ENCODE assay signal across 8 cellular contexts in the genomic region with DNA sequence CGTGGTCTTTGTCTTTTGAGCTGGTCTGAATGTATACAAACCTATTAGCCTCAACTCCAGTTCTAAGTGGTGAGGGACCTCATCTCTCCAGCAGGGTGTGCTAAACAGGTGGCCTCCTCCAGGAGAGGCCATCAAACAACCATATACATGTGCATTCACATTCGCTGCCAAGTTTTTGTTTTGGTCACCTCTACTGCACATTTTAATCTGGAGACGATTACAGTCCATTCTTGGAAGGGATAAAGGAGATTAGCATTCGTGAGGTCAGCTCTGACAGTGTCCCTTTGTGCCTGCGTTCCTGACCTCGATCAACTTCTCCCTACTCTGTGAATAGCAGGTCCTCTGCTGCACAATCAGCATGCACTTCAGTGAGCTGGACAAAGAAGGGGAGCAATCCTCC.
DNase-seq lines count a peak whose midpoint lies in the region; ATAC-seq and TF ChIP-seq lines count a peak whose summit lies in the region.

No MANE protein-coding gene starts in this region.

- peak; percentile 38 for TF ChIP-seq CTCF in AG04449 (IDR thresholded peaks at IDR 0.05; ENCODE audit: insufficient read depth, low read length, missing control alignments)
- peak; percentile 58 for TF ChIP-seq CTCF in cardiac fibroblast (IDR thresholded peaks at IDR 0.05; ENCODE audit: low read depth, low read length)
- TF ChIP-seq CTCF in mucosa of descending colon (IDR thresholded peaks at IDR 0.05), result peak; percentile 19

- H3K36me3 Mint-ChIP-seq in immature natural killer cell, result no peaks in the 10 kb centered on the region

- DNase-seq in AG04449 (ENCODE audit: low read depth, low spot score), result no peak
- peak; percentile 55 for DNase-seq in HT-29 (ENCODE audit: low spot score)
- peak; percentile 55 to 60 for DNase-seq in cardiac fibroblast (ENCODE audit: low read depth in 2 of 2)
- DNase-seq in mucosa of descending colon, result peak in 1 of 3 donors; percentile 58
- DNase-seq in NCI-H2196 treated with DMSO at 0.1 percent for 48 hours (lab: John Stamatoyannopoulos, UW; ENCODE audit: unreplicated experiment), result no peak
- no peak for DNase-seq in immature natural killer cell

- intact Hi-C loops in mucosa of descending colon (cut with DNase I, micrococcal nuclease), result loop anchor here in 1 of 2 donors (10.0 kb wide), 1 partner anchor 82 kb away; no protein-coding TSS in a partner anchor

- no peaks in the 10 kb centered on the region for H3K9me3 Mint-ChIP-seq in immature natural killer cell

- no peak overlapping the region for H3K4me3 Mint-ChIP-seq in immature natural killer cell

- peaks cover 0 to 3% (median 1%) of the 10 kb centered on the region in 3 donors for H3K27me3 Mint-ChIP-seq in immature natural killer cell (ENCODE audit: low read depth in 3 of 3)

- no peaks in the 10 kb centered on the region for H3K9me3 ChIP-seq in mucosa of descending colon

- POLR2A ChIA-PET in AG04449 (lab: Yijun Ruan, JAX), result no interaction called here

- no peak overlapping the region for H3K27ac Mint-ChIP-seq in immature natural killer cell

- H3K4me3 ChIP-seq in AG04449 (ENCODE audit: low read depth, low read length) (no peak overlapping the region), cardiac fibroblast (replicated peaks in 1 of 2; ENCODE audit: low read depth in 2 of 2, low read length in 2 of 2) (no peak overlapping the region), mucosa of descending colon (no peak overlapping the region)

- no peaks in the 10 kb centered on the region for H3K4me1 Mint-ChIP-seq in immature natural killer cell

- no peaks in the 10 kb centered on the region for H3K4me1 ChIP-seq in mucosa of descending colon (ENCODE audit: low read depth)

- CTCF ChIA-PET in AG04449 (lab: Yijun Ruan, JAX), result interaction anchor here (1.1 to 1.8 kb wide), 7 partner anchors 9 to 27 kb away, joined by 3 to 10 read pairs (median 3); no protein-coding TSS in a partner anchor

- ATAC-seq in GM18909 (IDR thresholded peaks at IDR 0.05; ENCODE audit: poor library complexity, unreplicated experiment), result peak; percentile 71
- peak; percentile 79 for ATAC-seq in mucosa of descending colon
- ATAC-seq in GM18517 (IDR thresholded peaks at IDR 0.05; ENCODE audit: unreplicated experiment), result no peak

- H3K36me3 ChIP-seq in mucosa of descending colon (ENCODE audit: low read depth), result no peaks in the 10 kb centered on the region

Comparison
In these comparisons a context has a peak if more than half of its experiments do, and no peak if none do; other contexts are left out.
1. DNase-seq: peak in HT-29 (single experiment) and cardiac fibroblast (2 of 2); none in AG04449 (single experiment), NCI-H2196 treated with DMSO at 0.1 percent for 48 hours (single experiment) and immature natural killer cell (0 of 3).
2. Peak in every context shown above with its lines, with median percentiles within 50 percentile points of each other: CTCF ChIP-seq.